Comparison of ENCODE assay signal across 8 cellular contexts in genomic region chr5:147782053-147783028, GRCh38. TPM values are rescaled to one million over a fixed set of nuclear protein-coding genes. Genes with fewer than 3 reads are reported as not detected.
DNase-seq lines count a peak whose midpoint lies in the region; ATAC-seq, FAIRE-seq and TF ChIP-seq lines count a peak whose summit lies in the region.

TSS of gene JAKMIP2 (minus strand) at chr5:147782728. CDS start at chr5:147671806, 110,922 bp downstream.

- H3K4me1 Mint-ChIP-seq in T-helper 17 cell (peaks cover 19% of the 10 kb centered on the region), astrocyte (ENCODE audit: low read depth, unreplicated experiment) (peaks cover 8% of the 10 kb centered on the region)

- H3K9me3 ChIP-seq in T-helper 17 cell (ENCODE audit: control insufficient read depth, low read length, poor library complexity, severe bottlenecking): no peaks in the 10 kb centered on the region
- no peaks in the 10 kb centered on the region for H3K9me3 ChIP-seq in astrocyte (ENCODE audit: insufficient read depth, low read depth, low read length)

- H3K27ac Mint-ChIP-seq in T-helper 17 cell: peak within 1 kb of the TSS; percentile 96
- peak within 1 kb of the TSS; percentile 82 for H3K27ac Mint-ChIP-seq in astrocyte (ENCODE audit: unreplicated experiment)

- peak; percentile 75 for DNase-seq in DMS53 treated with DMSO at 0.1 percent for 48 hours (lab: John Stamatoyannopoulos, UW; ENCODE audit: unreplicated experiment)
- DNase-seq in H7: peak; percentile 87
- DNase-seq in NCI-H1417 treated with DMSO at 0.1 percent for 48 hours (lab: John Stamatoyannopoulos, UW): peak; percentile 83
- DNase-seq in T-helper 17 cell: peak; percentile 50 to 63 (median 63)
- DNase-seq in astrocyte (ENCODE audit: low read depth): peak; percentile 90
- peak; percentile 98 for DNase-seq in iPS DF 4.7 (ENCODE audit: extremely low read depth, low spot score)

- H3K4me3 Mint-ChIP-seq in T-helper 17 cell (peak within 1 kb of the TSS; percentile 92), astrocyte (ENCODE audit: unreplicated experiment) (peak within 1 kb of the TSS; percentile 94)

- FAIRE-seq in astrocyte (lab: Jason Lieb, UNC): no peak

- H3K79me2 ChIP-seq in astrocyte (ENCODE audit: insufficient read depth, low read length): peaks cover 10% of the 10 kb centered on the region

- H4K20me1 ChIP-seq in astrocyte (ENCODE audit: insufficient read depth, low read length): no peaks in the 10 kb centered on the region

- H3K36me3 Mint-ChIP-seq in T-helper 17 cell (ENCODE audit: low read depth) (no peaks in the 10 kb centered on the region), astrocyte (ENCODE audit: low read depth, unreplicated experiment) (no peaks in the 10 kb centered on the region)

- H3K27ac ChIP-seq in astrocyte (ENCODE audit: low read depth, low read length): no peak within 1 kb of the TSS
- H3K27ac ChIP-seq in skin epidermis: peak within 1 kb of the TSS in 4 of 21 experiments; percentile 12 to 61 (median 46)

- no peaks in the 10 kb centered on the region for H3K9me3 Mint-ChIP-seq in astrocyte (ENCODE audit: unreplicated experiment)

- H3K36me3 ChIP-seq in H7 (replicated peaks; ENCODE audit: control insufficient read depth, insufficient read depth, low read length) (no peaks in the 10 kb centered on the region), astrocyte (ENCODE audit: insufficient read depth, low read length) (no peaks in the 10 kb centered on the region)

- peaks cover 3% of the 10 kb centered on the region for H3K4me1 ChIP-seq in astrocyte (ENCODE audit: insufficient read depth, low read length)

- H3K9ac ChIP-seq in astrocyte (ENCODE audit: low read length): peak within 1 kb of the TSS; percentile 79

- H3K4me3 ChIP-seq in H7 (ENCODE audit: insufficient read depth, low read depth, low read length) (peak within 1 kb of the TSS; percentile 51), astrocyte (ENCODE audit: insufficient read depth, low read depth, low read length) (peak within 1 kb of the TSS; percentile 84), skin epidermis (peak within 1 kb of the TSS in 4 of 7 experiments; percentile 1 to 21 (median 8))

- peak; percentile 96 for ATAC-seq in T-helper 17 cell
- no peak for ATAC-seq in GM21786 (IDR thresholded peaks at IDR 0.05; ENCODE audit: unreplicated experiment)

- no peaks in the 10 kb centered on the region for H3K27me3 ChIP-seq in H7 (ENCODE audit: control insufficient read depth, insufficient read depth, low read length)
- H3K27me3 ChIP-seq in astrocyte (ENCODE audit: insufficient read depth, low read length): no peaks in the 10 kb centered on the region

- peak within 1 kb of the TSS; percentile 99 for H2AFZ ChIP-seq in astrocyte (ENCODE audit: low read depth, low read length)

- no peak for TF ChIP-seq CTCF in astrocyte (IDR thresholded peaks at IDR 0.05; ENCODE audit: insufficient read depth, low read depth, low read length)

- no peaks in the 10 kb centered on the region for H3K27me3 Mint-ChIP-seq in T-helper 17 cell
- no peaks in the 10 kb centered on the region for H3K27me3 Mint-ChIP-seq in astrocyte (ENCODE audit: low read depth, unreplicated experiment)

- H3K4me2 ChIP-seq in astrocyte (ENCODE audit: low read length): peak within 1 kb of the TSS; percentile 88

RNA-seq across cellular contexts. Expression of gene JAKMIP2, which starts in this region (rescaled TPM):
- total RNA-seq in H7 (2014; rRNA removed; shearing (Covaris generic)): 0.94 and 1.7 TPM in 2 replicates
- total RNA-seq in T-helper 17 cell: 1 to 10 TPM; 2.4 to 4.1 TPM
- 15.1 and 19.3 TPM in 2 replicates for total RNA-seq in astrocyte

Comparison
In these comparisons a context has a peak if more than half of its experiments do, and no peak if none do; other contexts are left out.
1. H3K4me3 ChIP-seq: peak in every context shown above with its lines; median percentile 84 in astrocyte; 51 in H7; 8 in skin epidermis.